10 cellular contexts compared by ENCODE assay signal in the genomic region with DNA sequence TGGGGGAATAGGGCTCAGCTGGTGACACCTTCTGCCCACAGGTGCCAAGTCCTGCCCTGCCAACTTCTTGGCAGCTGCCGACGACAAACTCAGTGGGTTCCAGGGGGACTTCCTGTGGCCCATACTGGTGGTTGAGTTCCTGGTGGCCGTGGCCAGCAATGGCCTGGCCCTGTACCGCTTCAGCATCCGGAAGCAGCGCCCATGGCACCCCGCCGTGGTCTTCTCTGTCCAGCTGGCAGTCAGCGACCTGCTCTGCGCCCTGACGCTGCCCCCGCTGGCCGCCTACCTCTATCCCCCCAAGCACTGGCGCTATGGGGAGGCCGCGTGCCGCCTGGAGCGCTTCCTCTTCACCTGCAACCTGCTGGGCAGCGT. TPM values are rescaled to one million over a fixed set of nuclear protein-coding genes. Genes with fewer than 3 reads are reported as not detected.
DNase-seq lines count a peak whose midpoint lies in the region; ATAC-seq, FAIRE-seq and TF ChIP-seq lines count a peak whose summit lies in the region.
"Had no signal": no experiment of that assay in that cellular context is flagged by ENCODE, and none has a peak within 500 bp of the region (broad histone marks: within the 10 kb centered on the region; RNA-seq: fewer than 3 reads in every experiment).

No MANE protein-coding gene starts in this region.

- no peak for DNase-seq in activated CD4-positive, alpha-beta T cell treated with anti-CD3 and anti-CD28 coated beads, Interleukin-2, amount 10 ng/mL, durations not matched to agents 7 days and 5 days
- DNase-seq in activated CD4-positive, alpha-beta T cell treated with anti-CD3 and anti-CD28 coated beads, Interleukin-2, amount 50 U/mL, for 1 hour: no peak
- DNase-seq in Karpas-422 (peak; percentile 66), pancreas (peak in 3 of 6 donors; percentile 46 to 62 (median 59)), NCI-H1105 (lab: John Stamatoyannopoulos, UW) (no peak), colonic mucosa (no peak)
- peak; percentile 37 for DNase-seq in activated naive CD8-positive, alpha-beta T cell treated with anti-CD3 and anti-CD28 coated beads, Interleukin-2, amount 50 U/mL, for 24 hours
- DNase-seq: amniotic stem cell, NCI-H524 treated with DMSO at 0.1 percent for 48 hours had no signal

- H3K4me1 ChIP-seq in Karpas-422 (ENCODE audit: low read length): peaks cover 17% of the 10 kb centered on the region
- H3K4me1 ChIP-seq in pancreas: peaks cover 0 to 8% (median 3%) of the 10 kb centered on the region in 3 donors
- H3K4me1 ChIP-seq in colonic mucosa: no peaks in the 10 kb centered on the region

- no peak overlapping the region for H3K4me3 ChIP-seq in Karpas-422 (ENCODE audit: low read length)
- H3K4me3 ChIP-seq in pancreas: no peak overlapping the region
- H3K4me3 ChIP-seq in colonic mucosa: no peak overlapping the region

- no peak overlapping the region for H3K9ac ChIP-seq in Karpas-422 (ENCODE audit: low read length)
- peak overlapping the region in 1 of 2 donors; percentile 12 for H3K9ac ChIP-seq in colonic mucosa (ENCODE audit: low read depth in 2 of 2, low read length in 2 of 2)

- no peaks in the 10 kb centered on the region for H3K9me2 ChIP-seq in Karpas-422 (replicated peaks; ENCODE audit: insufficient read depth, low read length)

- no peaks in the 10 kb centered on the region for H3K9me3 Mint-ChIP-seq in activated CD4-positive, alpha-beta T cell treated with anti-CD3 and anti-CD28 coated beads, Interleukin-2, amount 10 ng/mL, durations not matched to agents 7 days and 5 days
- no peaks in the 10 kb centered on the region for H3K9me3 Mint-ChIP-seq in activated naive CD8-positive, alpha-beta T cell treated with anti-CD3 and anti-CD28 coated beads, Interleukin-2, amount 50 U/mL, for 24 hours

- POLR2A ChIA-PET in activated CD4-positive, alpha-beta T cell treated with anti-CD3 and anti-CD28 coated beads, Interleukin-2, amount 10 ng/mL, durations not matched to agents 7 days and 5 days (lab: Charles Lee): interaction anchor here (0.5 kb wide), 1 partner anchor 17 kb away, joined by 3 read pairs; no protein-coding TSS in a partner anchor

- peaks cover 47% of the 10 kb centered on the region for H3K4me1 Mint-ChIP-seq in activated CD4-positive, alpha-beta T cell treated with anti-CD3 and anti-CD28 coated beads, Interleukin-2, amount 10 ng/mL, durations not matched to agents 7 days and 5 days
- H3K4me1 Mint-ChIP-seq in activated naive CD8-positive, alpha-beta T cell treated with anti-CD3 and anti-CD28 coated beads, Interleukin-2, amount 50 U/mL, for 24 hours: peaks cover 73% of the 10 kb centered on the region

- WGBS in pancreas, 2 donors: 70 to 72% methylated on average over 19 of the region's 19 CpGs

- ATAC-seq in activated naive CD8-positive, alpha-beta T cell treated with anti-CD3 and anti-CD28 coated beads, Interleukin-2, amount 50 U/mL, for 24 hours: peak; percentile 1
- ATAC-seq in pancreas: peak; percentile 3 to 14 (median 7)
- ATAC-seq in HG02970 (IDR thresholded peaks at IDR 0.05; ENCODE audit: low FRiP score, unreplicated experiment): no peak

- no peak overlapping the region for H2AFZ ChIP-seq in Karpas-422 (ENCODE audit: low read length)

- H3K27ac Mint-ChIP-seq in activated CD4-positive, alpha-beta T cell treated with anti-CD3 and anti-CD28 coated beads, Interleukin-2, amount 10 ng/mL, durations not matched to agents 7 days and 5 days: peak overlapping the region; percentile 9
- H3K27ac Mint-ChIP-seq in activated naive CD8-positive, alpha-beta T cell treated with anti-CD3 and anti-CD28 coated beads, Interleukin-2, amount 50 U/mL, for 24 hours: peak overlapping the region; percentile 95

- CTCF ChIA-PET in activated CD4-positive, alpha-beta T cell treated with anti-CD3 and anti-CD28 coated beads, Interleukin-2, amount 10 ng/mL, durations not matched to agents 7 days and 5 days (lab: Charles Lee): interaction anchor here (0.6 to 3.4 kb wide), 9 partner anchors 8 to 183 kb away, joined by 3 to 12 read pairs (median 5); partner anchors contain the start of gene ANGPTL6

- H3K36me3 ChIP-seq in Karpas-422 (ENCODE audit: insufficient read depth, low read length): peaks cover 21% of the 10 kb centered on the region
- H3K36me3 ChIP-seq in pancreas: peaks cover 12 to 38% (median 29%) of the 10 kb centered on the region in 3 donors
- peaks cover 27% of the 10 kb centered on the region for H3K36me3 ChIP-seq in colonic mucosa

- no peak for FAIRE-seq in pancreas (lab: Jason Lieb, UNC)

- peaks cover 48% of the 10 kb centered on the region for H3K36me3 Mint-ChIP-seq in activated CD4-positive, alpha-beta T cell treated with anti-CD3 and anti-CD28 coated beads, Interleukin-2, amount 10 ng/mL, durations not matched to agents 7 days and 5 days (ENCODE audit: low read depth)
- H3K36me3 Mint-ChIP-seq in activated naive CD8-positive, alpha-beta T cell treated with anti-CD3 and anti-CD28 coated beads, Interleukin-2, amount 50 U/mL, for 24 hours (ENCODE audit: low read depth): peaks cover 58% of the 10 kb centered on the region

- TF ChIP-seq CTCF in pancreas (IDR thresholded peaks at IDR 0.05) (no peak), colonic mucosa (IDR thresholded peaks at IDR 0.05) (no peak)

- no peaks in the 10 kb centered on the region for H3K9me3 ChIP-seq in Karpas-422 (ENCODE audit: low read length)
- H3K9me3 ChIP-seq in pancreas: no peaks in the 10 kb centered on the region
- H3K9me3 ChIP-seq in colonic mucosa: no peaks in the 10 kb centered on the region

- H3K27me3 ChIP-seq in Karpas-422 (ENCODE audit: low read length) (no peaks in the 10 kb centered on the region), pancreas (no peaks in the 10 kb centered on the region), colonic mucosa (no peaks in the 10 kb centered on the region)

- H3K27ac ChIP-seq in Karpas-422 (ENCODE audit: low read length): no peak overlapping the region
- no peak overlapping the region for H3K27ac ChIP-seq in pancreas
- H3K27ac ChIP-seq in colonic mucosa: no peak overlapping the region

- H3K4me3 Mint-ChIP-seq in activated CD4-positive, alpha-beta T cell treated with anti-CD3 and anti-CD28 coated beads, Interleukin-2, amount 10 ng/mL, durations not matched to agents 7 days and 5 days: no peak overlapping the region
- peak overlapping the region; percentile 79 for H3K4me3 Mint-ChIP-seq in activated naive CD8-positive, alpha-beta T cell treated with anti-CD3 and anti-CD28 coated beads, Interleukin-2, amount 50 U/mL, for 24 hours

- H3K79me2 ChIP-seq in Karpas-422 (ENCODE audit: low read length): peaks cover 11% of the 10 kb centered on the region

- no peak overlapping the region for H3K4me2 ChIP-seq in Karpas-422 (ENCODE audit: low read depth, low read length, poor library complexity, severe bottlenecking)

- H3K27me3 Mint-ChIP-seq in activated CD4-positive, alpha-beta T cell treated with anti-CD3 and anti-CD28 coated beads, Interleukin-2, amount 10 ng/mL, durations not matched to agents 7 days and 5 days: no peaks in the 10 kb centered on the region
- H3K27me3 Mint-ChIP-seq in activated naive CD8-positive, alpha-beta T cell treated with anti-CD3 and anti-CD28 coated beads, Interleukin-2, amount 50 U/mL, for 24 hours: no peaks in the 10 kb centered on the region

- H4K20me1 ChIP-seq in Karpas-422 (ENCODE audit: insufficient read depth, low read depth, low read length): peaks cover 29% of the 10 kb centered on the region; the same call in 1 of the 2 replicates

- intact Hi-C loops in pancreas (cut with DNase I): loop anchor here in 1 of 3 donors (10.0 kb wide), 1 partner anchor 169 kb away; no protein-coding TSS in a partner anchor
- intact Hi-C loops in colonic mucosa (cut with DNase I): no loop called here

RNA-seq across cellular contexts. Expression of gene P2RY11, which starts 2.1 kb away (rescaled TPM):
- total RNA-seq in activated CD4-positive, alpha-beta T cell treated with anti-CD3 and anti-CD28 coated beads, Interleukin-2, amount 10 ng/mL, durations not matched to agents 7 days and 5 days: 10 to 100 TPM; 39.1 to 43.1 TPM
- total RNA-seq in Karpas-422 (2014; rRNA removed; shearing (Covaris generic); ENCODE audit: low replicate concordance): 1.7 and 6.1 TPM in 2 replicates
- total RNA-seq in pancreas (1 to 10 TPM; 2.5 to 8.5 (median 5.8) TPM), colonic mucosa (10 to 100 TPM in 1 of 2 donors, 1 to 10 TPM in 1; 7.6 to 16.7 TPM)
- 10 to 100 TPM; 17.4 TPM for polyA plus RNA-seq in pancreas

RNA-seq across cellular contexts. Expression of gene EIF3G, which starts 6.1 kb away (rescaled TPM):
- 100 to 1,000 TPM; 228 to 230 TPM for total RNA-seq in activated CD4-positive, alpha-beta T cell treated with anti-CD3 and anti-CD28 coated beads, Interleukin-2, amount 10 ng/mL, durations not matched to agents 7 days and 5 days
- total RNA-seq in Karpas-422 (2014; rRNA removed; shearing (Covaris generic); ENCODE audit: low replicate concordance): 281 and 602 TPM in 2 replicates
- 100 to 1,000 TPM; 146 to 215 (median 181) TPM for total RNA-seq in pancreas
- 100 to 1,000 TPM; 169 to 228 TPM for polyA plus RNA-seq in pancreas
- total RNA-seq in colonic mucosa: 100 to 1,000 TPM; 141 to 202 TPM

RNA-seq across cellular contexts. Expression of gene PPAN, which starts 7.4 kb away (rescaled TPM):
- 10 to 100 TPM; 77.8 to 77.9 TPM for total RNA-seq in activated CD4-positive, alpha-beta T cell treated with anti-CD3 and anti-CD28 coated beads, Interleukin-2, amount 10 ng/mL, durations not matched to agents 7 days and 5 days
- total RNA-seq in Karpas-422 (2014; rRNA removed; shearing (Covaris generic); ENCODE audit: low replicate concordance): 30.4 and 77.1 TPM in 2 replicates
- 10 to 100 TPM in 5 of 6 donors, 1 to 10 TPM in 1; 9.3 to 32.0 (median 15.8) TPM for total RNA-seq in pancreas
- 10 to 100 TPM; 55.9 to 67.9 TPM for polyA plus RNA-seq in pancreas
- total RNA-seq in colonic mucosa: 10 to 100 TPM; 21.6 to 53.8 TPM

RNA-seq across cellular contexts. Expression of gene ANGPTL6, which starts 11.1 kb away (rescaled TPM):
- 1 to 10 TPM in 1 of 2 experiments, under 1 TPM in 1; 0.99 to 1.3 TPM for total RNA-seq in activated CD4-positive, alpha-beta T cell treated with anti-CD3 and anti-CD28 coated beads, Interleukin-2, amount 10 ng/mL, durations not matched to agents 7 days and 5 days
- 7.3 and 8.3 TPM in 2 replicates for total RNA-seq in Karpas-422 (2014; rRNA removed; shearing (Covaris generic); ENCODE audit: low replicate concordance)
- total RNA-seq in pancreas: 1 to 10 TPM in 1 of 6 donors, under 1 TPM in 5; 0.12 to 1.1 (median 0.74) TPM
- 1 to 10 TPM; 1.2 to 1.7 TPM for polyA plus RNA-seq in pancreas
- total RNA-seq in colonic mucosa: under 1 TPM in 1 of 2 donors, not detected in 1; 0.21 TPM

RNA-seq across cellular contexts. Expression of gene SHFL, which starts 27.5 kb away (rescaled TPM):
- 100 to 1,000 TPM; 100 to 108 TPM for total RNA-seq in activated CD4-positive, alpha-beta T cell treated with anti-CD3 and anti-CD28 coated beads, Interleukin-2, amount 10 ng/mL, durations not matched to agents 7 days and 5 days
- total RNA-seq in Karpas-422 (2014; rRNA removed; shearing (Covaris generic); ENCODE audit: low replicate concordance): 29.0 and 55.3 TPM in 2 replicates
- 10 to 100 TPM in 5 of 6 donors, 1 to 10 TPM in 1; 7.9 to 19.9 (median 14.5) TPM for total RNA-seq in pancreas
- polyA plus RNA-seq in pancreas: 10 to 100 TPM; 39.6 to 41.0 TPM
- 10 to 100 TPM; 15.1 to 21.3 TPM for total RNA-seq in colonic mucosa

Comparison
In these comparisons a context has a peak if more than half of its experiments do, and no peak if none do; other contexts are left out.
1. DNase-seq: peak in Karpas-422 (single experiment) and activated naive CD8-positive, alpha-beta T cell treated with anti-CD3 and anti-CD28 coated beads, Interleukin-2, amount 50 U/mL, for 24 hours (single experiment); none in activated CD4-positive, alpha-beta T cell treated with anti-CD3 and anti-CD28 coated beads, Interleukin-2, amount 10 ng/mL, durations not matched to agents 7 days and 5 days (single experiment), activated CD4-positive, alpha-beta T cell treated with anti-CD3 and anti-CD28 coated beads, Interleukin-2, amount 50 U/mL, for 1 hour (single experiment), NCI-H1105 (single experiment) and colonic mucosa (single experiment).